ENCODE assay signal across 1 cellular context in the genomic region with DNA sequence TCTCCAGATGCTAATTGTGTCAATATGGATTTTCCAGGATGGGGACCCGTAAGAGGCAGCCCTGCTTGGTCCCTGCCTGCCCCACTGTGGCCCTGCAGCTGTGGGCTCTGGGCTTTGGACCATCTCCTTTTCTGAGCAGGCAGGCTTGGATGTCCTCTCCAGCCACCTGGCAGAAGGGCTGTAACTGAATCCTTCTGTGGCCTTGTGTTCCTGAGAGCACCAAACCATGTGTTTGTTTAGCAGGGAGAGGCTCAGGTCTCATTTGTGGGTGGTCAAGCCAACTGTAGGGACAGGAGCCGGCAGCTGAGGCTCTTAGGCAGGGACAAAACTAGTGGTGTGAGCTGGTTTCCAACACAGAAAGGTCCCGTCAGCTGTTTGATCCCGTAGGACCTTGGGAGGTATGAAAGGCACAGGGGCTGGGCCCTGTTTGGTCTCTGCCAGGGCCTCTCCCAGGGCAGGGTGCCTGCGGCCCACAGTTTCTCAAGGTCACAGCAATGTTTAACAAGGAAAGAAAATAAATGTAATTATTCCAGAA.
TF ChIP-seq lines count a peak whose summit lies in the region.

No MANE protein-coding gene starts in this region.

TF ChIP-seq in HepG2, 621 proteins besides CTCF, POLR2A, EP300 and RAD21 (continued from another document and continues in another):
- TF ChIP-seq, protein P1, sequence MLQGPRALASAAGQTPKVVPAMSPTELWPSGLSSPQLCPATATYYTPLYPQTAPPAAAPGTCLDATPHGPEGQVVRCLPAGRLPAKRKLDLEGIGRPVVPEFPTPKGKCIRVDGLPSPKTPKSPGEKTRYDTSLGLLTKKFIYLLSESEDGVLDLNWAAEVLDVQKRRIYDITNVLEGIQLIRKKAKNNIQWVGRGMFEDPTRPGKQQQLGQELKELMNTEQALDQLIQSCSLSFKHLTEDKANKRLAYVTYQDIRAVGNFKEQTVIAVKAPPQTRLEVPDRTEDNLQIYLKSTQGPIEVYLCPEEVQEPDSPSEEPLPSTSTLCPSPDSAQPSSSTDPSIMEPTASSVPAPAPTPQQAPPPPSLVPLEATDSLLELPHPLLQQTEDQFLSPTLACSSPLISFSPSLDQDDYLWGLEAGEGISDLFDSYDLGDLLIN (CRISPR knock-in tag; IDR thresholded peaks at IDR 0.05; ENCODE audit: borderline replicate concordance), result no peak; the same call in 1 of the 2 replicates
- TF ChIP-seq FOXA3 (CRISPR knock-in tag; IDR thresholded peaks at IDR 0.05) (no peak), ZNF431 (CRISPR knock-in tag; IDR thresholded peaks at IDR 0.05; ENCODE audit: borderline replicate concordance, low read depth) (no peak), ZNF34 (CRISPR knock-in tag; IDR thresholded peaks at IDR 0.05; ENCODE audit: borderline replicate concordance) (0 out of 2 replicates have a peak, but pooled peaks have one; percentile 62), ZNF274 (CRISPR knock-in tag; IDR thresholded peaks at IDR 0.05) (peak; percentile 74), KLF15 (CRISPR knock-in tag; IDR thresholded peaks at IDR 0.05; ENCODE audit: borderline replicate concordance) (no peak), KDM4B (CRISPR knock-in tag; IDR thresholded peaks at IDR 0.05) (no peak), ZNF501 (CRISPR knock-in tag; IDR thresholded peaks at IDR 0.05) (peak; percentile 36; the same call in 1 of the 2 replicates), ZFY (CRISPR knock-in tag; IDR thresholded peaks at IDR 0.05) (peak; percentile 62), ZNF788 (CRISPR knock-in tag; IDR thresholded peaks at IDR 0.05; ENCODE audit: borderline replicate concordance) (no peak; the same call in 1 of the 2 replicates), MXD4 (CRISPR knock-in tag; IDR thresholded peaks at IDR 0.05) (no peak), CCAR2 (optimal IDR thresholded peaks at IDR 0.05; ENCODE audit: low read depth, low read length) (no peak), ZFP1 (CRISPR knock-in tag; IDR thresholded peaks at IDR 0.05) (peak; percentile 20; the same call in 1 of the 2 replicates), ELF4 (CRISPR knock-in tag; IDR thresholded peaks at IDR 0.05; ENCODE audit: borderline replicate concordance) (no peak), MTA3 (CRISPR knock-in tag; IDR thresholded peaks at IDR 0.05) (no peak), ZNF883 (CRISPR knock-in tag; IDR thresholded peaks at IDR 0.05; ENCODE audit: not compliant biosample characterization) (no peak), PCBP1 (IDR thresholded peaks at IDR 0.05; ENCODE audit: borderline replicate concordance, low read depth, low read length) (no peak), HOXA5 (CRISPR knock-in tag; IDR thresholded peaks at IDR 0.05) (no peak), ZNF605 (CRISPR knock-in tag; IDR thresholded peaks at IDR 0.05) (peak; percentile 44; the same call in 1 of the 2 replicates), ZC3H4 (CRISPR knock-in tag; IDR thresholded peaks at IDR 0.05; ENCODE audit: borderline replicate concordance) (no peak), ZNF768 (CRISPR knock-in tag; IDR thresholded peaks at IDR 0.05) (peak; percentile 25; the same call in 1 of the 2 replicates), POGZ (CRISPR knock-in tag; IDR thresholded peaks at IDR 0.05) (no peak), SAP130 (CRISPR knock-in tag; IDR thresholded peaks at IDR 0.05; ENCODE audit: low read depth) (peak; percentile 50), FOXJ3 (CRISPR knock-in tag; IDR thresholded peaks at IDR 0.05; ENCODE audit: borderline replicate concordance) (0 out of 2 replicates have a peak, but pooled peaks have one; percentile 54), SRY (CRISPR knock-in tag; IDR thresholded peaks at IDR 0.05) (0 out of 2 replicates have a peak, but pooled peaks have one; percentile 36), ZNF879 (CRISPR knock-in tag; IDR thresholded peaks at IDR 0.05) (no peak)
- TF ChIP-seq, protein P2, sequence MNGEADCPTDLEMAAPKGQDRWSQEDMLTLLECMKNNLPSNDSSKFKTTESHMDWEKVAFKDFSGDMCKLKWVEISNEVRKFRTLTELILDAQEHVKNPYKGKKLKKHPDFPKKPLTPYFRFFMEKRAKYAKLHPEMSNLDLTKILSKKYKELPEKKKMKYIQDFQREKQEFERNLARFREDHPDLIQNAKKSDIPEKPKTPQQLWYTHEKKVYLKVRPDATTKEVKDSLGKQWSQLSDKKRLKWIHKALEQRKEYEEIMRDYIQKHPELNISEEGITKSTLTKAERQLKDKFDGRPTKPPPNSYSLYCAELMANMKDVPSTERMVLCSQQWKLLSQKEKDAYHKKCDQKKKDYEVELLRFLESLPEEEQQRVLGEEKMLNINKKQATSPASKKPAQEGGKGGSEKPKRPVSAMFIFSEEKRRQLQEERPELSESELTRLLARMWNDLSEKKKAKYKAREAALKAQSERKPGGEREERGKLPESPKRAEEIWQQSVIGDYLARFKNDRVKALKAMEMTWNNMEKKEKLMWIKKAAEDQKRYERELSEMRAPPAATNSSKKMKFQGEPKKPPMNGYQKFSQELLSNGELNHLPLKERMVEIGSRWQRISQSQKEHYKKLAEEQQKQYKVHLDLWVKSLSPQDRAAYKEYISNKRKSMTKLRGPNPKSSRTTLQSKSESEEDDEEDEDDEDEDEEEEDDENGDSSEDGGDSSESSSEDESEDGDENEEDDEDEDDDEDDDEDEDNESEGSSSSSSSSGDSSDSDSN (CRISPR knock-in tag; IDR thresholded peaks at IDR 0.05), result peak; percentile 69
- TF ChIP-seq, protein P3, sequence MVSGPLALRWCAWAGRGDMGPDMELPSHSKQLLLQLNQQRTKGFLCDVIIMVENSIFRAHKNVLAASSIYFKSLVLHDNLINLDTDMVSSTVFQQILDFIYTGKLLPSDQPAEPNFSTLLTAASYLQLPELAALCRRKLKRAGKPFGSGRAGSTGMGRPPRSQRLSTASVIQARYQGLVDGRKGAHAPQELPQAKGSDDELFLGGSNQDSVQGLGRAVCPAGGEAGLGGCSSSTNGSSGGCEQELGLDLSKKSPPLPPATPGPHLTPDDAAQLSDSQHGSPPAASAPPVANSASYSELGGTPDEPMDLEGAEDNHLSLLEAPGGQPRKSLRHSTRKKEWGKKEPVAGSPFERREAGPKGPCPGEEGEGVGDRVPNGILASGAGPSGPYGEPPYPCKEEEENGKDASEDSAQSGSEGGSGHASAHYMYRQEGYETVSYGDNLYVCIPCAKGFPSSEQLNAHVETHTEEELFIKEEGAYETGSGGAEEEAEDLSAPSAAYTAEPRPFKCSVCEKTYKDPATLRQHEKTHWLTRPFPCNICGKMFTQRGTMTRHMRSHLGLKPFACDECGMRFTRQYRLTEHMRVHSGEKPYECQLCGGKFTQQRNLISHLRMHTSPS (CRISPR knock-in tag; IDR thresholded peaks at IDR 0.05; ENCODE audit: low read depth), result peak; percentile 75; the same call in 1 of the 2 replicates
- TF ChIP-seq, protein P4, sequence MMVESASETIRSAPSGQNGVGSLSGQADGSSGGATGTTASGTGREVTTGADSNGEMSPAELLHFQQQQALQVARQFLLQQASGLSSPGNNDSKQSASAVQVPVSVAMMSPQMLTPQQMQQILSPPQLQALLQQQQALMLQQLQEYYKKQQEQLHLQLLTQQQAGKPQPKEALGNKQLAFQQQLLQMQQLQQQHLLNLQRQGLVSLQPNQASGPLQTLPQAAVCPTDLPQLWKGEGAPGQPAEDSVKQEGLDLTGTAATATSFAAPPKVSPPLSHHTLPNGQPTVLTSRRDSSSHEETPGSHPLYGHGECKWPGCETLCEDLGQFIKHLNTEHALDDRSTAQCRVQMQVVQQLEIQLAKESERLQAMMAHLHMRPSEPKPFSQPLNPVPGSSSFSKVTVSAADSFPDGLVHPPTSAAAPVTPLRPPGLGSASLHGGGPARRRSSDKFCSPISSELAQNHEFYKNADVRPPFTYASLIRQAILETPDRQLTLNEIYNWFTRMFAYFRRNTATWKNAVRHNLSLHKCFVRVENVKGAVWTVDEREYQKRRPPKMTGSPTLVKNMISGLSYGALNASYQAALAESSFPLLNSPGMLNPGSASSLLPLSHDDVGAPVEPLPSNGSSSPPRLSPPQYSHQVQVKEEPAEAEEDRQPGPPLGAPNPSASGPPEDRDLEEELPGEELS (CRISPR knock-in tag; IDR thresholded peaks at IDR 0.05), result peak; percentile 43; the same call in 1 of the 2 replicates
- TF ChIP-seq, protein P5, sequence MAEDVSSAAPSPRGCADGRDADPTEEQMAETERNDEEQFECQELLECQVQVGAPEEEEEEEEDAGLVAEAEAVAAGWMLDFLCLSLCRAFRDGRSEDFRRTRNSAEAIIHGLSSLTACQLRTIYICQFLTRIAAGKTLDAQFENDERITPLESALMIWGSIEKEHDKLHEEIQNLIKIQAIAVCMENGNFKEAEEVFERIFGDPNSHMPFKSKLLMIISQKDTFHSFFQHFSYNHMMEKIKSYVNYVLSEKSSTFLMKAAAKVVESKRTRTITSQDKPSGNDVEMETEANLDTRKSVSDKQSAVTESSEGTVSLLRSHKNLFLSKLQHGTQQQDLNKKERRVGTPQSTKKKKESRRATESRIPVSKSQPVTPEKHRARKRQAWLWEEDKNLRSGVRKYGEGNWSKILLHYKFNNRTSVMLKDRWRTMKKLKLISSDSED (CRISPR knock-in tag; IDR thresholded peaks at IDR 0.05), result no peak
- TF ChIP-seq, protein P6, sequence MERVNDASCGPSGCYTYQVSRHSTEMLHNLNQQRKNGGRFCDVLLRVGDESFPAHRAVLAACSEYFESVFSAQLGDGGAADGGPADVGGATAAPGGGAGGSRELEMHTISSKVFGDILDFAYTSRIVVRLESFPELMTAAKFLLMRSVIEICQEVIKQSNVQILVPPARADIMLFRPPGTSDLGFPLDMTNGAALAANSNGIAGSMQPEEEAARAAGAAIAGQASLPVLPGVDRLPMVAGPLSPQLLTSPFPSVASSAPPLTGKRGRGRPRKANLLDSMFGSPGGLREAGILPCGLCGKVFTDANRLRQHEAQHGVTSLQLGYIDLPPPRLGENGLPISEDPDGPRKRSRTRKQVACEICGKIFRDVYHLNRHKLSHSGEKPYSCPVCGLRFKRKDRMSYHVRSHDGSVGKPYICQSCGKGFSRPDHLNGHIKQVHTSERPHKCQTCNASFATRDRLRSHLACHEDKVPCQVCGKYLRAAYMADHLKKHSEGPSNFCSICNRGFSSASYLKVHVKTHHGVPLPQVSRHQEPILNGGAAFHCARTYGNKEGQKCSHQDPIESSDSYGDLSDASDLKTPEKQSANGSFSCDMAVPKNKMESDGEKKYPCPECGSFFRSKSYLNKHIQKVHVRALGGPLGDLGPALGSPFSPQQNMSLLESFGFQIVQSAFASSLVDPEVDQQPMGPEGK (CRISPR knock-in tag; IDR thresholded peaks at IDR 0.05), result 0 out of 2 replicates have a peak, but pooled peaks have one; percentile 20
- TF ChIP-seq, protein P7, sequence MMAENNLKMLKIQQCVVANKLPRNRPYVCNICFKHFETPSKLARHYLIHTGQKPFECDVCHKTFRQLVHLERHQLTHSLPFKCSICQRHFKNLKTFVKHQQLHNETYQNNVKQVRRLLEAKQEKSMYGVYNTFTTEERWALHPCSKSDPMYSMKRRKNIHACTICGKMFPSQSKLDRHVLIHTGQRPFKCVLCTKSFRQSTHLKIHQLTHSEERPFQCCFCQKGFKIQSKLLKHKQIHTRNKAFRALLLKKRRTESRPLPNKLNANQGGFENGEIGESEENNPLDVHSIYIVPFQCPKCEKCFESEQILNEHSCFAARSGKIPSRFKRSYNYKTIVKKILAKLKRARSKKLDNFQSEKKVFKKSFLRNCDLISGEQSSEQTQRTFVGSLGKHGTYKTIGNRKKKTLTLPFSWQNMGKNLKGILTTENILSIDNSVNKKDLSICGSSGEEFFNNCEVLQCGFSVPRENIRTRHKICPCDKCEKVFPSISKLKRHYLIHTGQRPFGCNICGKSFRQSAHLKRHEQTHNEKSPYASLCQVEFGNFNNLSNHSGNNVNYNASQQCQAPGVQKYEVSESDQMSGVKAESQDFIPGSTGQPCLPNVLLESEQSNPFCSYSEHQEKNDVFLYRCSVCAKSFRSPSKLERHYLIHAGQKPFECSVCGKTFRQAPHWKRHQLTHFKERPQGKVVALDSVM (CRISPR knock-in tag; IDR thresholded peaks at IDR 0.05), result peak; percentile 53
- TF ChIP-seq, protein P8, sequence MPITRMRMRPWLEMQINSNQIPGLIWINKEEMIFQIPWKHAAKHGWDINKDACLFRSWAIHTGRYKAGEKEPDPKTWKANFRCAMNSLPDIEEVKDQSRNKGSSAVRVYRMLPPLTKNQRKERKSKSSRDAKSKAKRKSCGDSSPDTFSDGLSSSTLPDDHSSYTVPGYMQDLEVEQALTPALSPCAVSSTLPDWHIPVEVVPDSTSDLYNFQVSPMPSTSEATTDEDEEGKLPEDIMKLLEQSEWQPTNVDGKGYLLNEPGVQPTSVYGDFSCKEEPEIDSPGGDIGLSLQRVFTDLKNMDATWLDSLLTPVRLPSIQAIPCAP (CRISPR knock-in tag; IDR thresholded peaks at IDR 0.05; ENCODE audit: low read depth), result no peak
- TF ChIP-seq, protein P9, sequence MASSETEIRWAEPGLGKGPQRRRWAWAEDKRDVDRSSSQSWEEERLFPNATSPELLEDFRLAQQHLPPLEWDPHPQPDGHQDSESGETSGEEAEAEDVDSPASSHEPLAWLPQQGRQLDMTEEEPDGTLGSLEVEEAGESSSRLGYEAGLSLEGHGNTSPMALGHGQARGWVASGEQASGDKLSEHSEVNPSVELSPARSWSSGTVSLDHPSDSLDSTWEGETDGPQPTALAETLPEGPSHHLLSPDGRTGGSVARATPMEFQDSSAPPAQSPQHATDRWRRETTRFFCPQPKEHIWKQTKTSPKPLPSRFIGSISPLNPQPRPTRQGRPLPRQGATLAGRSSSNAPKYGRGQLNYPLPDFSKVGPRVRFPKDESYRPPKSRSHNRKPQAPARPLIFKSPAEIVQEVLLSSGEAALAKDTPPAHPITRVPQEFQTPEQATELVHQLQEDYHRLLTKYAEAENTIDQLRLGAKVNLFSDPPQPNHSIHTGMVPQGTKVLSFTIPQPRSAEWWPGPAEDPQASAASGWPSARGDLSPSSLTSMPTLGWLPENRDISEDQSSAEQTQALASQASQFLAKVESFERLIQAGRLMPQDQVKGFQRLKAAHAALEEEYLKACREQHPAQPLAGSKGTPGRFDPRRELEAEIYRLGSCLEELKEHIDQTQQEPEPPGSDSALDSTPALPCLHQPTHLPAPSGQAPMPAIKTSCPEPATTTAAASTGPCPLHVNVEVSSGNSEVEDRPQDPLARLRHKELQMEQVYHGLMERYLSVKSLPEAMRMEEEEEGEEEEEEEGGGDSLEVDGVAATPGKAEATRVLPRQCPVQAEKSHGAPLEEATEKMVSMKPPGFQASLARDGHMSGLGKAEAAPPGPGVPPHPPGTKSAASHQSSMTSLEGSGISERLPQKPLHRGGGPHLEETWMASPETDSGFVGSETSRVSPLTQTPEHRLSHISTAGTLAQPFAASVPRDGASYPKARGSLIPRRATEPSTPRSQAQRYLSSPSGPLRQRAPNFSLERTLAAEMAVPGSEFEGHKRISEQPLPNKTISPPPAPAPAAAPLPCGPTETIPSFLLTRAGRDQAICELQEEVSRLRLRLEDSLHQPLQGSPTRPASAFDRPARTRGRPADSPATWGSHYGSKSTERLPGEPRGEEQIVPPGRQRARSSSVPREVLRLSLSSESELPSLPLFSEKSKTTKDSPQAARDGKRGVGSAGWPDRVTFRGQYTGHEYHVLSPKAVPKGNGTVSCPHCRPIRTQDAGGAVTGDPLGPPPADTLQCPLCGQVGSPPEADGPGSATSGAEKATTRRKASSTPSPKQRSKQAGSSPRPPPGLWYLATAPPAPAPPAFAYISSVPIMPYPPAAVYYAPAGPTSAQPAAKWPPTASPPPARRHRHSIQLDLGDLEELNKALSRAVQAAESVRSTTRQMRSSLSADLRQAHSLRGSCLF (CRISPR knock-in tag; IDR thresholded peaks at IDR 0.05; ENCODE audit: borderline replicate concordance), result no peak
